In the genomic region with DNA sequence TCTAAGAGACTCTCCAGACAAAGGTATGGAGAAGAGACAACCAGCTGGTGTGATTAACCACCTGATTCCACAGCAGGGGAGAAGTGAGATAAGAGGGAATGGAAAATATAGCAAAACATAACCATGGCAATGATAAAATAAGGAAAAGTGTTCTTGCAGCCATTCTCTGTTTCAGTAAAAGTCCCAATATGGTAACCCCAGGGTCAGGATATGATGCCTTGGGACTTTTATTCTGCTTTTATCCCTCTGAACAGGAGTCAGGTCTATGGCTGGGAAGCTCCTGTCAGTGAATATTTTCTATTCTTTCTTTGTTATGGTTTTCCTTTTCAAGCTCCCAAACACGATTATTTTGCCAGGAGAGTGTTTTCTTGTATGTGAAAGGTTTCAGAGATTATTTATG, we compare ENCODE assay signal across 23 cellular contexts.
"Had no signal": no experiment of that assay in that cellular context is flagged by ENCODE, and none has a peak within 500 bp of the region (broad histone marks: within the 10 kb centered on the region; RNA-seq: fewer than 3 reads in every experiment).

No MANE protein-coding gene starts in this region.

- H3K27ac ChIP-seq: ascending aorta, body of pancreas had no signal

- H3K4me1 ChIP-seq: ascending aorta, body of pancreas had no signal

- H3K27me3 ChIP-seq: ascending aorta, body of pancreas, MG63 had no signal

- DNase-seq: activated CD4-positive, alpha-beta T cell treated with anti-CD3 and anti-CD28 coated beads for 48 hours; activated CD4-positive, alpha-beta T cell treated with anti-CD3 and anti-CD28 coated beads, Interleukin-2, amount 50 U/mL, for 4 hours; activated CD4-positive, CD25-positive, alpha-beta regulatory T cell treated with anti-CD3 and anti-CD28 coated beads, Interleukin-2, amount 50 U/mL, for 72 hours; activated CD8-positive, alpha-beta memory T cell treated with anti-CD3 and anti-CD28 coated beads, Interleukin-2, amount 50 U/mL, for 48 hours; activated CD8-positive, alpha-beta T cell treated with anti-CD3 and anti-CD28 coated beads, Interleukin-2, amount 10 ng/mL, durations not matched to agents 7 days and 5 days; activated naive CD4-positive, alpha-beta T cell; activated naive CD8-positive, alpha-beta T cell treated with anti-CD3 and anti-CD28 coated beads, Interleukin-2, amount 10 ng/mL, durations not matched to agents 7 days and 5 days; activated T-cell treated with anti-CD3 and anti-CD28 coated beads, Interleukin-2, amount 50 U/mL, for 1 hour; body of pancreas; central memory CD4-positive, alpha-beta T cell; MG63; MV-4-11; NCI-H1105; NCI-H1436; NCI-H187 treated with DMSO at 0.1 percent for 48 hours; NCI-H2081 treated with DMSO at 0.1 percent for 48 hours; NCI-H446; PC-3; SHP77 treated with DMSO at 0.1 percent for 48 hours; T-helper 17 cell; T-helper 9 cell had no signal

- H3K9me3 ChIP-seq: ascending aorta, body of pancreas, MG63 had no signal

- H3K9me3 Mint-ChIP-seq: activated naive CD8-positive, alpha-beta T cell treated with anti-CD3 and anti-CD28 coated beads, Interleukin-2, amount 10 ng/mL, durations not matched to agents 7 days and 5 days; WTC11 had no signal

- H3K4me3 ChIP-seq: ascending aorta, body of pancreas, MG63 had no signal

- H3K27ac Mint-ChIP-seq: activated CD8-positive, alpha-beta T cell treated with anti-CD3 and anti-CD28 coated beads, Interleukin-2, amount 10 ng/mL, durations not matched to agents 7 days and 5 days; activated naive CD8-positive, alpha-beta T cell treated with anti-CD3 and anti-CD28 coated beads, Interleukin-2, amount 10 ng/mL, durations not matched to agents 7 days and 5 days; T-helper 17 cell; WTC11 had no signal

- H3K36me3 ChIP-seq: ascending aorta, MG63 had no signal

- H3K27me3 Mint-ChIP-seq: activated naive CD8-positive, alpha-beta T cell treated with anti-CD3 and anti-CD28 coated beads, Interleukin-2, amount 10 ng/mL, durations not matched to agents 7 days and 5 days; T-helper 17 cell had no signal

- ATAC-seq: activated CD8-positive, alpha-beta T cell treated with anti-CD3 and anti-CD28 coated beads, Interleukin-2, amount 10 ng/mL, durations not matched to agents 7 days and 5 days; body of pancreas; PC-3; T-helper 17 cell; WTC11 had no signal

- H3K4me3 Mint-ChIP-seq: activated CD8-positive, alpha-beta T cell treated with anti-CD3 and anti-CD28 coated beads, Interleukin-2, amount 10 ng/mL, durations not matched to agents 7 days and 5 days; activated naive CD8-positive, alpha-beta T cell treated with anti-CD3 and anti-CD28 coated beads, Interleukin-2, amount 10 ng/mL, durations not matched to agents 7 days and 5 days; T-helper 17 cell; WTC11 had no signal

- H3K36me3 Mint-ChIP-seq: WTC11 had no signal
